11 cellular contexts compared by ENCODE assay signal in genomic region chr19:50657222-50657669, GRCh38. TPM values are rescaled to one million over a fixed set of nuclear protein-coding genes. Genes with fewer than 3 reads are reported as not detected.
A peak's percentile ranks its signal among the peaks of the same experiment; 100 is the strongest.
DNase-seq lines count a peak whose midpoint lies in the region; ATAC-seq, FAIRE-seq and TF ChIP-seq lines count a peak whose summit lies in the region.
"Had no signal": no experiment of that assay in that cellular context is flagged by ENCODE, and none has a peak within 500 bp of the region (broad histone marks: within the 10 kb centered on the region; RNA-seq: fewer than 3 reads in every experiment).

No MANE protein-coding gene starts in this region.

- H3K27ac Mint-ChIP-seq in CD8-positive, alpha-beta memory T cell, result peak overlapping the region in 1 of 8 donors; percentile 20
- H3K27ac Mint-ChIP-seq: dendritic cell treated with granulocyte-macrophage colony-stimulating factor and Interleukin-4, amounts not matched to agents 40 ng/mL and 50 ng/mL, for 4 days had no signal

- no peak overlapping the region for H2AFZ ChIP-seq in Karpas-422 (ENCODE audit: low read length)
- peak overlapping the region; percentile 92 for H2AFZ ChIP-seq in neuronal stem cell (ENCODE audit: low read length)

- H3K36me3 ChIP-seq in CD8-positive, alpha-beta memory T cell (ENCODE audit: insufficient read depth, low read length), result no peaks in the 10 kb centered on the region
- H3K36me3 ChIP-seq in Karpas-422 (ENCODE audit: insufficient read depth, low read length), result no peaks in the 10 kb centered on the region
- H3K36me3 ChIP-seq in ectodermal cell (ENCODE audit: control insufficient read depth, insufficient read depth, low read length), result no peaks in the 10 kb centered on the region
- H3K36me3 ChIP-seq in neuronal stem cell (replicated peaks in 1 of 2; ENCODE audit: control insufficient read depth in 2 of 2, insufficient read depth in 2 of 2, low read length in 2 of 2), result no peaks in the 10 kb centered on the region
- no peaks in the 10 kb centered on the region for H3K36me3 ChIP-seq in left lung
- no peaks in the 10 kb centered on the region for H3K36me3 ChIP-seq in pancreas

- H2BK120ac ChIP-seq in neuronal stem cell (ENCODE audit: low read depth, low read length), result no peak overlapping the region

- no peak overlapping the region for H4K8ac ChIP-seq in neuronal stem cell (ENCODE audit: low read depth, low read length)

- no peak overlapping the region for H4K91ac ChIP-seq in neuronal stem cell (ENCODE audit: low read depth, low read length, poor library complexity)

- no peak overlapping the region for H2BK12ac ChIP-seq in neuronal stem cell (ENCODE audit: low read length)

- H3K79me1 ChIP-seq in neuronal stem cell (ENCODE audit: low read depth, low read length), result no peaks in the 10 kb centered on the region

- no peak overlapping the region for H3K14ac ChIP-seq in neuronal stem cell (ENCODE audit: low read length)

- no peak overlapping the region for H2AK5ac ChIP-seq in neuronal stem cell (ENCODE audit: low read depth, low read length)

- H3K36me3 Mint-ChIP-seq in CD8-positive, alpha-beta memory T cell, result peaks cover 0 to 16% (median 0%) of the 10 kb centered on the region in 3 donors

- POLR2A ChIA-PET in CD8-positive, alpha-beta memory T cell (lab: Charles Lee), result no interaction called here

- peak overlapping the region; percentile 51 for H3K4me2 ChIP-seq in Karpas-422 (ENCODE audit: low read depth, low read length, poor library complexity, severe bottlenecking)
- no peak overlapping the region for H3K4me2 ChIP-seq in neuronal stem cell (ENCODE audit: insufficient read depth, low read length, poor library complexity, severe bottlenecking)

- H3K4me3 ChIP-seq in CD8-positive, alpha-beta memory T cell (ENCODE audit: low read length), result peak overlapping the region; percentile 35
- peak overlapping the region; percentile 60 for H3K4me3 ChIP-seq in Karpas-422 (ENCODE audit: low read length)
- H3K4me3 ChIP-seq in ectodermal cell (ENCODE audit: insufficient read depth, low read depth, low read length), result peak overlapping the region; percentile 53
- peak overlapping the region in 1 of 2 donors; percentile 67 for H3K4me3 ChIP-seq in neuronal stem cell (ENCODE audit: low read length in 2 of 2)
- no peak overlapping the region for H3K4me3 ChIP-seq in left lung
- no peak overlapping the region for H3K4me3 ChIP-seq in pancreas

- no peak overlapping the region for H3K23ac ChIP-seq in neuronal stem cell (ENCODE audit: low read depth, low read length, poor library complexity)

- FAIRE-seq in pancreas (lab: Jason Lieb, UNC), result no peak
- FAIRE-seq: GM18507, small intestine had no signal

- H3K27me3 ChIP-seq in CD8-positive, alpha-beta memory T cell (ENCODE audit: insufficient read depth, low read length, poor library complexity, severe bottlenecking), result peaks cover 13% of the 10 kb centered on the region
- H3K27me3 ChIP-seq in Karpas-422 (ENCODE audit: low read length), result no peaks in the 10 kb centered on the region
- H3K27me3 ChIP-seq in ectodermal cell (ENCODE audit: control insufficient read depth, insufficient read depth, low read length, poor library complexity, severe bottlenecking), result no peaks in the 10 kb centered on the region
- no peaks in the 10 kb centered on the region for H3K27me3 ChIP-seq in neuronal stem cell (ENCODE audit: control insufficient read depth in 3 of 3, insufficient read depth in 3 of 3, low read depth in 1 of 3, low read length in 3 of 3)
- peaks cover 10 to 98% of the 10 kb centered on the region in 2 donors for H3K27me3 ChIP-seq in left lung
- peaks cover 0 to 6% (median 1%) of the 10 kb centered on the region in 4 donors for H3K27me3 ChIP-seq in pancreas

- H3K9ac ChIP-seq in Karpas-422 (ENCODE audit: low read length) (peak overlapping the region; percentile 65), neuronal stem cell (ENCODE audit: low read depth, low read length, poor library complexity) (no peak overlapping the region)

- no peak for TF ChIP-seq CTCF in left lung (IDR thresholded peaks at IDR 0.05)
- no peak for TF ChIP-seq CTCF in pancreas (IDR thresholded peaks at IDR 0.05)

- H3K9me3 ChIP-seq in CD8-positive, alpha-beta memory T cell (ENCODE audit: low read length), result no peaks in the 10 kb centered on the region
- H3K9me3 ChIP-seq in Karpas-422 (ENCODE audit: low read length) (no peaks in the 10 kb centered on the region), ectodermal cell (ENCODE audit: control insufficient read depth, low read length) (no peaks in the 10 kb centered on the region), neuronal stem cell (replicated peaks in 1 of 2; ENCODE audit: control insufficient read depth in 2 of 2, insufficient read depth in 1 of 2, low read depth in 1 of 2, low read length in 2 of 2) (peaks cover 0 to 4% of the 10 kb centered on the region in 2 donors), left lung (peaks cover 0 to 13% of the 10 kb centered on the region in 2 donors), pancreas (no peaks in the 10 kb centered on the region)

- no peaks in the 10 kb centered on the region for H3K9me2 ChIP-seq in Karpas-422 (replicated peaks; ENCODE audit: insufficient read depth, low read length)

- H3K27me3 Mint-ChIP-seq in CD8-positive, alpha-beta memory T cell, result peaks cover 66 to 75% of the 10 kb centered on the region in 2 donors

- no peak overlapping the region for H3K18ac ChIP-seq in neuronal stem cell (ENCODE audit: low read length)

- intact Hi-C loops in left lung (cut with DNase I) (no loop called here), pancreas (cut with DNase I) (no loop called here)

- H2BK15ac ChIP-seq in neuronal stem cell (ENCODE audit: low read length), result no peak overlapping the region

- peaks cover 14 to 17% (median 15%) of the 10 kb centered on the region in 3 donors for H3K4me1 Mint-ChIP-seq in CD8-positive, alpha-beta memory T cell

- no peak for ATAC-seq in left lung
- no peak for ATAC-seq in pancreas

- 73 to 76% methylated on average over 6 of the region's 6 CpGs for WGBS in ectodermal cell, 2 experiments
- WGBS in neuronal stem cell (ENCODE audit: extremely low coverage in 2 of 2, insufficient read length in 2 of 2, insufficient replicate concordance in 1 of 2), 2 donors, result no CpG with 5 or more reads among the region's 6 CpGs
- WGBS in pancreas, 2 donors, result 42 to 51% methylated on average over 6 of the region's 6 CpGs

- no peak overlapping the region for H3K4ac ChIP-seq in neuronal stem cell (ENCODE audit: low read length)

- H3K4me1 ChIP-seq in CD8-positive, alpha-beta memory T cell (ENCODE audit: insufficient read depth, low read length), result peaks cover 10% of the 10 kb centered on the region
- H3K4me1 ChIP-seq in Karpas-422 (ENCODE audit: low read length) (peaks cover 15% of the 10 kb centered on the region), ectodermal cell (ENCODE audit: control insufficient read depth, insufficient read depth, low read length) (peaks cover 4% of the 10 kb centered on the region), neuronal stem cell (ENCODE audit: control insufficient read depth in 2 of 2, insufficient read depth in 1 of 2, low read depth in 1 of 2, low read length in 2 of 2) (peaks cover 21 to 29% of the 10 kb centered on the region in 2 donors), left lung (peaks cover 4 to 15% of the 10 kb centered on the region in 2 donors), pancreas (peaks cover 0 to 6% (median 0%) of the 10 kb centered on the region in 3 donors)

- H3K79me2 ChIP-seq in Karpas-422 (ENCODE audit: low read length), result no peaks in the 10 kb centered on the region

- H2BK5ac ChIP-seq in neuronal stem cell (ENCODE audit: low read length), result no peak overlapping the region

- no peaks in the 10 kb centered on the region for H4K20me1 ChIP-seq in Karpas-422 (ENCODE audit: insufficient read depth, low read depth, low read length)

- CTCF ChIA-PET in CD8-positive, alpha-beta memory T cell (lab: Charles Lee), result no interaction called here

- H3K27ac ChIP-seq in CD8-positive, alpha-beta memory T cell (ENCODE audit: low read depth, low read length), result peak overlapping the region; percentile 70
- H3K27ac ChIP-seq in Karpas-422 (ENCODE audit: low read length) (no peak overlapping the region), ectodermal cell (ENCODE audit: insufficient read depth, low read depth, low read length, poor library complexity, severe bottlenecking) (no peak overlapping the region), neuronal stem cell (replicated peaks; ENCODE audit: low read length) (no peak overlapping the region), left lung (no peak overlapping the region), pancreas (no peak overlapping the region)

- peaks cover 0 to 58% (median 28%) of the 10 kb centered on the region in 5 donors for H3K9me3 Mint-ChIP-seq in CD8-positive, alpha-beta memory T cell

- H3K4me3 Mint-ChIP-seq in CD8-positive, alpha-beta memory T cell, result peak overlapping the region in 5 of 7 donors; percentile 15 to 61 (median 42)

- DNase-seq in CD8-positive, alpha-beta memory T cell, result no peak
- DNase-seq in Karpas-422 (no peak), neuronal stem cell (ENCODE audit: low spot score) (no peak), medulla oblongata (ENCODE audit: extremely low spot score) (no peak), left lung (no peak), pancreas (no peak)
- DNase-seq: NCI-H187 had no signal

RNA-seq across cellular contexts. Expression of gene C19orf81, which starts 8.0 kb away (rescaled TPM):
- total RNA-seq in CD8-positive, alpha-beta memory T cell, result not detected
- not detected for polyA plus RNA-seq in CD8-positive, alpha-beta memory T cell
- total RNA-seq in Karpas-422 (2014; rRNA removed; shearing (Covaris generic); ENCODE audit: low replicate concordance), result 1.1 TPM in 1 of 2 replicates, not detected in the other
- polyA plus RNA-seq in ectodermal cell (2013, experiment 1 of 4), result 2.6 TPM
- 0.84 TPM for polyA plus RNA-seq in ectodermal cell (2013, experiment 2 of 4)
- 4.3 TPM for polyA plus RNA-seq in ectodermal cell (2013, experiment 3 of 4)
- polyA plus RNA-seq in ectodermal cell (2013, experiment 4 of 4), result 5.8 TPM
- polyA plus RNA-seq in neuronal stem cell (2013, experiment 1 of 2), result 32.6 TPM
- 31.3 TPM for polyA plus RNA-seq in neuronal stem cell (2013, experiment 2 of 2)
- total RNA-seq in left lung (1 to 10 TPM in 1 of 2 donors, not detected in 1; 2.2 TPM), pancreas (1 to 10 TPM in 1 of 6 donors, under 1 TPM in 3, not detected in 2; 0.69 to 1.2 (median 0.92) TPM)
- under 1 TPM in 1 of 2 donors, not detected in 1; 0.40 TPM for polyA plus RNA-seq in pancreas

RNA-seq across cellular contexts. Expression of gene SYT3, which starts 17.6 kb away (rescaled TPM):
- under 1 TPM; 0.11 to 0.24 TPM for total RNA-seq in CD8-positive, alpha-beta memory T cell
- 0.09 TPM for polyA plus RNA-seq in CD8-positive, alpha-beta memory T cell
- 0.11 TPM in 1 of 2 replicates, not detected in the other for total RNA-seq in Karpas-422 (2014; rRNA removed; shearing (Covaris generic); ENCODE audit: low replicate concordance)
- polyA plus RNA-seq in ectodermal cell (2013, experiment 1 of 4), result 2.9 TPM
- polyA plus RNA-seq in ectodermal cell (2013, experiment 2 of 4), result 2.6 TPM
- 1.3 TPM for polyA plus RNA-seq in ectodermal cell (2013, experiment 3 of 4)
- 2.3 TPM for polyA plus RNA-seq in ectodermal cell (2013, experiment 4 of 4)
- polyA plus RNA-seq in neuronal stem cell (2013, experiment 1 of 2), result 2.6 TPM
- 2.5 TPM for polyA plus RNA-seq in neuronal stem cell (2013, experiment 2 of 2)
- total RNA-seq in left lung (1 to 10 TPM in 1 of 2 donors, under 1 TPM in 1; 0.12 to 1.5 TPM), pancreas (under 1 TPM; 0.09 to 0.63 (median 0.37) TPM)
- under 1 TPM; 0.30 to 0.94 TPM for polyA plus RNA-seq in pancreas

Comparison
In these comparisons a context has a peak if more than half of its experiments do, and no peak if none do; other contexts are left out.
1. H3K4me3 ChIP-seq: peak in CD8-positive, alpha-beta memory T cell (single experiment), Karpas-422 (single experiment) and ectodermal cell (single experiment); none in left lung (0 of 2) and pancreas (0 of 4).